ENCODE assay signal across 19 cellular contexts in genomic region chr6:51857134-51857533, GRCh38.
DNase-seq lines count a peak whose midpoint lies in the region; ATAC-seq lines count a peak whose summit lies in the region.
"Had no signal": no experiment of that assay in that cellular context is flagged by ENCODE, and none has a peak within 500 bp of the region (broad histone marks: within the 10 kb centered on the region; RNA-seq: fewer than 3 reads in every experiment).

No MANE protein-coding gene starts in this region.

- peaks cover 8% of the 10 kb centered on the region; the same call in 1 of the 2 replicates for H3K9me3 ChIP-seq in SK-N-MC (ENCODE audit: low read depth, low read length)
- H3K9me3 ChIP-seq: A549; BLaER1 treated with 17β-estradiol and CSF1 and Interleukin-3, amounts not matched to agents 10 nM and 100 nM had no signal

- H3K4me3 ChIP-seq in SK-N-MC: no peak overlapping the region
- H3K4me3 ChIP-seq: A549; BLaER1 treated with 17β-estradiol and CSF1 and Interleukin-3, amounts not matched to agents 10 nM and 100 nM; K562 had no signal

- H3K27ac ChIP-seq in SK-N-MC: 0 out of 2 replicates have a peak overlapping the region, but pooled peaks have one; percentile 5
- H3K27ac ChIP-seq: 22Rv1; A549; BLaER1 treated with 17β-estradiol and CSF1 and Interleukin-3, amounts not matched to agents 10 nM and 100 nM had no signal

- peak; percentile 5 for DNase-seq in NOMO-1 treated with DMSO at 0.1 percent for 48 hours (lab: John Stamatoyannopoulos, UW; ENCODE audit: unreplicated experiment)
- no peak for DNase-seq in NOMO-1 (lab: John Stamatoyannopoulos, UW; ENCODE audit: unreplicated experiment in 2 of 2)
- peak; percentile 50 for DNase-seq in M059J (ENCODE audit: low read depth)
- DNase-seq in SK-N-MC (ENCODE audit: low read depth, low spot score): no peak
- DNase-seq in AG08396 (ENCODE audit: low spot score): no peak
- DNase-seq: CD8-positive, alpha-beta T cell; COR-L47; DMS 273 treated with DMSO at 0.1 percent for 48 hours; DMS53; DND-41; EL; H9; IMR-90 had no signal

- no peak for ATAC-seq in GM21717 (IDR thresholded peaks at IDR 0.05; ENCODE audit: unreplicated experiment)
- no peak for ATAC-seq in HG03175 (IDR thresholded peaks at IDR 0.05; ENCODE audit: unreplicated experiment)
- ATAC-seq: A549; CD8-positive, alpha-beta T cell; K562 had no signal

- peaks cover 21% of the 10 kb centered on the region for H3K36me3 ChIP-seq in SK-N-MC (ENCODE audit: insufficient read depth, low read length)
- H3K36me3 ChIP-seq: BLaER1 treated with 17β-estradiol and CSF1 and Interleukin-3, amounts not matched to agents 10 nM and 100 nM had no signal

- no peak overlapping the region for H3K9ac ChIP-seq in SK-N-MC (ENCODE audit: insufficient read length)
- H3K9ac ChIP-seq: BLaER1 treated with 17β-estradiol and CSF1 and Interleukin-3, amounts not matched to agents 10 nM and 100 nM had no signal

Comparison
In these comparisons a context has a peak if more than half of its experiments do, and no peak if none do; other contexts are left out.
1. DNase-seq: peak in NOMO-1 treated with DMSO at 0.1 percent for 48 hours (single experiment) and M059J (single experiment); none in NOMO-1 (0 of 2), SK-N-MC (single experiment) and AG08396 (single experiment).